Comparison of ENCODE assay signal across 14 cellular contexts in the genomic region with DNA sequence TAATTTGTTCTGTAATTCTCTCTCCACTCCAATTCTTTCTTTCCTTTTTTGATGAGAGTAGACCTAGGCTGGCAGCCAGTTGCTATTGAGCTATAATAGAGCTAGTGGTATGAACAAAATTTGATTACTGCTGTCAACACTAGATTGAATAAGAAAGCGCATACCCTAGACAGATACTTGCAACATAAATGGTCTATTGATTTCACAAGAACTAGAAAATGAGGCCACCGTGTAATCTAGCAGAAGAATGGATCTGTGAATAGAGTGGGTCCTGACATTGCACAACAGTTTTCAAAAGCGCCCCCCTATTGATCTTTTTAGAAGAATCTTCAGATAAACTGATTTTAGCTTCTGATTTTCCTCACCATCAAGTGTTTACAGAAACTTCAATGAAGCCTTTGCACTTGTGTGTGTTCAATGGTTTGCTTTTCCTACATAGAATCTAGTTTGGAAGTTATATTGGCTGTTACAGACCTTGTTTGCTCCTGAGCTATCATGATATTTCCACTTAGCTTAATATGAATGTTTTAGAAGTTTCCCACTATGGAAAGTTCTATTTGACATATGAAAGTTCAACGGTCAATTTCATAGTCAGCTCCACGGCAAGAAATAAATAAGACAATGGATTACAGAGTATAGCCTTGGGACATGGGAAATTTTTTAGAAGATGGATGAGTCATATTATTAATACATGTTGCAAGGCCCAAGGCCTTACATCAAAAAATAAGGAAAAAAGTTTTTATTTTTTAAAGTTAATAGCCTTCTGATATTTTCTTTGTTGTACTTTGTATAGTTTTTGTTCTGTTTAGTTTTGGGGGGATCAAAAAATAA. TPM values are rescaled to one million over a fixed set of nuclear protein-coding genes. Genes with fewer than 3 reads are reported as not detected.
DNase-seq lines count a peak whose midpoint lies in the region; ATAC-seq and TF ChIP-seq lines count a peak whose summit lies in the region.
"Had no signal": no experiment of that assay in that cellular context is flagged by ENCODE, and none has a peak within 500 bp of the region (broad histone marks: within the 10 kb centered on the region; RNA-seq: fewer than 3 reads in every experiment).

No MANE protein-coding gene starts in this region.

- no peaks in the 10 kb centered on the region for H3K9me2 ChIP-seq in GM23248 (ENCODE audit: insufficient read depth)

- CTCF ChIA-PET in RWPE1 (lab: Yijun Ruan, JAX), result interaction anchor here (0.7 kb wide), 1 partner anchor 122 kb away, joined by 3 read pairs; no protein-coding TSS in a partner anchor

- DNase-seq in GM23248, result peak; percentile 43
- DNase-seq in RWPE1 (ENCODE audit: low spot score), result peak; percentile 43
- peak; percentile 59 for DNase-seq in fibroblast of pulmonary artery (ENCODE audit: low read depth)
- DNase-seq in sciatic nerve (ENCODE audit: low spot score), result no peak
- no peak for DNase-seq in GM13976 (ENCODE audit: low spot score)
- no peak for DNase-seq in stimulated activated CD8-positive, alpha-beta memory T cell treated with anti-CD3 and anti-CD28 coated beads, Interleukin-4, amount 100 ng/mL, for 48 hours
- no peak for DNase-seq in NCI-H446 treated with DMSO at 0.1 percent for 48 hours (lab: John Stamatoyannopoulos, UW)
- DNase-seq: DMS 273 treated with DMSO at 0.1 percent for 48 hours; dorsolateral prefrontal cortex; NCI-H1694; stimulated activated naive CD4-positive, alpha-beta T cell; WERI-Rb-1 had no signal

- in situ Hi-C loops in GM23248 (cut with MboI), result no loop called here
- in situ Hi-C loops in GM13976 (cut with MboI; ENCODE audit: low sequenced_read_pairs, unreplicated experiment), result no loop called here

- POLR2A ChIA-PET in RWPE1 (lab: Yijun Ruan, JAX; ENCODE audit: low non-redundant PET), result no interaction called here

- ATAC-seq in sciatic nerve (peak; percentile 11), GM18909 (IDR thresholded peaks at IDR 0.05; ENCODE audit: poor library complexity, unreplicated experiment) (no peak)

- H4K20me1 ChIP-seq in GM23248 (ENCODE audit: insufficient read depth), result no peaks in the 10 kb centered on the region; the same call in 1 of the 2 replicates

- no peak overlapping the region for H3K4me2 ChIP-seq in GM23248 (ENCODE audit: unreplicated experiment)

- intact Hi-C loops in sciatic nerve (cut with DNase I), result no loop called here

- H3K9me3 ChIP-seq in GM23248 (ENCODE audit: low read depth), result no peaks in the 10 kb centered on the region

- H3F3A ChIP-seq in GM23248 (ENCODE audit: insufficient read depth), result 0 out of 2 replicates have a peak, but pooled peaks cover 4% of the 10 kb centered on the region

- peaks cover 31% of the 10 kb centered on the region for H3K4me1 ChIP-seq in GM23248 (ENCODE audit: insufficient read depth)

- H3K79me2 ChIP-seq in GM23248 (ENCODE audit: insufficient read depth), result peaks cover 100% of the 10 kb centered on the region

- H3K9ac ChIP-seq in GM23248, result no peak overlapping the region

- H3K4me3 ChIP-seq in GM23248, result no peak overlapping the region
- H3K4me3 ChIP-seq in fibroblast of pulmonary artery (replicated peaks; ENCODE audit: low read depth, low read length), result no peak overlapping the region
- H3K4me3 ChIP-seq: dorsolateral prefrontal cortex had no signal

- no peak overlapping the region for H2AFZ ChIP-seq in GM23248

- H3K27ac ChIP-seq in GM23248 (no peak overlapping the region), RWPE1 (no peak overlapping the region)
- H3K27ac ChIP-seq: HL-60, WERI-Rb-1 had no signal

- H3K36me3 ChIP-seq in GM23248 (ENCODE audit: low read depth), result no peaks in the 10 kb centered on the region
- H3K36me3 ChIP-seq: WERI-Rb-1 had no signal

- no peaks in the 10 kb centered on the region for H3K27me3 ChIP-seq in GM23248 (replicated peaks; ENCODE audit: insufficient read depth)

- no peak for TF ChIP-seq CTCF in RWPE1 (conservative IDR thresholded peaks at IDR 0.05; ENCODE audit: low read depth)
- no peak for TF ChIP-seq CTCF in fibroblast of pulmonary artery (IDR thresholded peaks at IDR 0.05; ENCODE audit: low read length, missing control alignments)
- no peak for TF ChIP-seq CTCF in GM13976 (IDR thresholded peaks at IDR 0.05; ENCODE audit: borderline replicate concordance, control extremely low read depth, extremely low read depth, insufficient read depth, missing control alignments)

- 84% methylated on average over 5 of the region's 5 CpGs for WGBS in GM23248 (ENCODE audit: low coverage in 1 of 2, low lambda C conversion rate in 2 of 2, missing lambda C conversion rate in 2 of 2), 2 experiments

RNA-seq across cellular contexts. Expression of a gene that starts 55.6 kb away (rescaled TPM):
- 103 TPM in 2 replicates for total RNA-seq in GM23248 (2014; rRNA removed; shearing (Covaris generic))
- 46.6 and 49.4 TPM in 2 replicates for polyA plus RNA-seq in GM23248 (2016; fragmentation: Nextera tagmentation; extraction: Ambion mirVana)
- 594 TPM for total RNA-seq in sciatic nerve

Comparison
In these comparisons a context has a peak if more than half of its experiments do, and no peak if none do; other contexts are left out.
1. DNase-seq: peak in GM23248 (single experiment), RWPE1 (single experiment) and fibroblast of pulmonary artery (single experiment); none in sciatic nerve (single experiment), GM13976 (single experiment), stimulated activated CD8-positive, alpha-beta memory T cell treated with anti-CD3 and anti-CD28 coated beads, Interleukin-4, amount 100 ng/mL, for 48 hours (single experiment) and NCI-H446 treated with DMSO at 0.1 percent for 48 hours (single experiment).